ENCODE assay signal across 8 cellular contexts in genomic region chr19:51689751-51690358, GRCh38. TPM values are rescaled to one million over a fixed set of nuclear protein-coding genes. Genes with fewer than 3 reads are reported as not detected.
DNase-seq lines count a peak whose midpoint lies in the region; ATAC-seq, FAIRE-seq and TF ChIP-seq lines count a peak whose summit lies in the region.

No MANE protein-coding gene starts in this region.

- peak in 1 of 10 experiments; percentile 7 for DNase-seq in CD4-positive, alpha-beta T cell
- DNase-seq in Kasumi-1 (lab: John Stamatoyannopoulos, UW), result peak; percentile 15 to 35
- peak; percentile 23 for DNase-seq in astrocyte of the spinal cord (ENCODE audit: low read depth, low spot score)
- no peak for DNase-seq in immature natural killer cell
- DNase-seq in small intestine, result no peak
- DNase-seq in NCI-H187 (lab: John Stamatoyannopoulos, UW), result no peak
- no peak for DNase-seq in NOMO-1 treated with dmso at 0.1 percent for 144 hours (lab: John Stamatoyannopoulos, UW; ENCODE audit: unreplicated experiment)
- no peak for DNase-seq in amniotic stem cell (lab: John Stamatoyannopoulos, UW)

- in situ Hi-C loops in astrocyte of the spinal cord (cut with HindIII; ENCODE audit: low sequenced_read_pairs), result no loop called here

- CTCF ChIA-PET in CD4-positive, alpha-beta T cell (lab: Charles Lee), result no interaction called here

- no peaks in the 10 kb centered on the region for H3K36me3 Mint-ChIP-seq in CD4-positive, alpha-beta T cell (ENCODE audit: low read depth)
- peaks cover 4 to 8% (median 4%) of the 10 kb centered on the region in 3 donors for H3K36me3 Mint-ChIP-seq in immature natural killer cell

- peaks cover 8% of the 10 kb centered on the region for H3K9me3 ChIP-seq in CD4-positive, alpha-beta T cell (ENCODE audit: control insufficient read depth, low read length)
- H3K9me3 ChIP-seq in small intestine (ENCODE audit: control insufficient read depth, low read depth), result no peaks in the 10 kb centered on the region

- peaks cover 18% of the 10 kb centered on the region for H3K4me1 Mint-ChIP-seq in CD4-positive, alpha-beta T cell (ENCODE audit: low read depth)
- peaks cover 7 to 15% of the 10 kb centered on the region in 2 donors for H3K4me1 Mint-ChIP-seq in immature natural killer cell

- no peaks in the 10 kb centered on the region for H3K27me3 ChIP-seq in CD4-positive, alpha-beta T cell (ENCODE audit: control insufficient read depth, insufficient read depth, low read length)
- H3K27me3 ChIP-seq in small intestine (ENCODE audit: control insufficient read depth in 2 of 2, insufficient read depth in 2 of 2, low read length in 2 of 2), result no peaks in the 10 kb centered on the region

- H3K36me3 ChIP-seq in small intestine (ENCODE audit: control insufficient read depth in 2 of 2, insufficient read depth in 2 of 2, low read length in 2 of 2), result no peaks in the 10 kb centered on the region

- peak overlapping the region; percentile 84 for H3K4me3 ChIP-seq in astrocyte of the spinal cord (ENCODE audit: low read depth, low read length)
- H3K4me3 ChIP-seq in small intestine (ENCODE audit: low read depth in 1 of 2, low read length in 2 of 2), result peak overlapping the region; percentile 32 to 46

- H3K9me3 Mint-ChIP-seq in CD4-positive, alpha-beta T cell, result peaks cover 3% of the 10 kb centered on the region
- H3K9me3 Mint-ChIP-seq in immature natural killer cell, result peaks cover 0 to 4% (median under 1%) of the 10 kb centered on the region in 6 donors

- peak overlapping the region; percentile 94 for H3K4me3 Mint-ChIP-seq in CD4-positive, alpha-beta T cell
- peak overlapping the region in 3 of 5 donors; percentile 25 to 60 (median 56) for H3K4me3 Mint-ChIP-seq in immature natural killer cell

- no peak for FAIRE-seq in small intestine (lab: Jason Lieb, UNC)

- peak overlapping the region; percentile 81 for H3K27ac Mint-ChIP-seq in CD4-positive, alpha-beta T cell
- H3K27ac Mint-ChIP-seq in immature natural killer cell, result no peak overlapping the region

- TF ChIP-seq CTCF in CD4-positive, alpha-beta T cell (IDR thresholded peaks at IDR 0.05), result no peak
- TF ChIP-seq CTCF in astrocyte of the spinal cord (IDR thresholded peaks at IDR 0.05; ENCODE audit: low read depth, low read length), result no peak

- intact Hi-C loops in CD4-positive, alpha-beta T cell (cut with DNase I, micrococcal nuclease), result loop anchor here in 1 of 2 experiments (10.0 kb wide), 1 partner anchor 885 kb away; no protein-coding TSS in a partner anchor

- 1 to 8% (median 2%) methylated on average over 14 to 19 of the region's 19 CpGs for WGBS in small intestine, 3 donors

- ATAC-seq in CD4-positive, alpha-beta T cell (ENCODE audit: poor library complexity), result no peak

- POLR2A ChIA-PET in CD4-positive, alpha-beta T cell (lab: Charles Lee), result interaction anchor here (1.7 kb wide), 1 partner anchor 14 kb away, joined by 13 read pairs; no protein-coding TSS in a partner anchor

- no peaks in the 10 kb centered on the region for H3K27me3 Mint-ChIP-seq in CD4-positive, alpha-beta T cell
- peaks cover 17 to 37% (median 23%) of the 10 kb centered on the region in 3 donors for H3K27me3 Mint-ChIP-seq in immature natural killer cell (ENCODE audit: low read depth in 3 of 3)

- H3K27ac ChIP-seq in CD4-positive, alpha-beta T cell (ENCODE audit: low read depth, low read length), result peak overlapping the region; percentile 83
- peak overlapping the region in 1 of 2 donors; percentile 68 for H3K27ac ChIP-seq in small intestine (ENCODE audit: low read depth in 1 of 2, low read length in 1 of 2)

- no peaks in the 10 kb centered on the region for H3K4me1 ChIP-seq in small intestine (ENCODE audit: control insufficient read depth in 2 of 2, insufficient read depth in 1 of 2, low read depth in 1 of 2, low read length in 1 of 2)

RNA-seq across cellular contexts. Expression of gene SPACA6, which starts 3.3 kb away (rescaled TPM):
- 1 to 10 TPM; 2.8 to 3.6 TPM for total RNA-seq in CD4-positive, alpha-beta T cell
- polyA plus RNA-seq in immature natural killer cell, result 1 to 10 TPM in 2 of 3 donors, not detected in 1; 2.3 to 2.4 TPM
- polyA plus RNA-seq in small intestine, result 1 to 10 TPM in 1 of 3 donors, not detected in 2; 4.1 TPM

RNA-seq across cellular contexts. Expression of gene HAS1, which starts 33.9 kb away (rescaled TPM):
- not detected for total RNA-seq in CD4-positive, alpha-beta T cell
- polyA plus RNA-seq in immature natural killer cell (not detected), small intestine (1 to 10 TPM in 1 of 3 donors, not detected in 2; 1.1 TPM)

RNA-seq across cellular contexts. Expression of gene SIGLEC14, which starts 43.2 kb away (rescaled TPM):
- 1 to 10 TPM in 1 of 2 experiments, under 1 TPM in 1; 0.87 to 1.3 TPM for total RNA-seq in CD4-positive, alpha-beta T cell
- polyA plus RNA-seq in immature natural killer cell, result 1 to 10 TPM in 1 of 3 donors, under 1 TPM in 2; 0.12 to 1.9 (median 0.99) TPM
- 1 to 10 TPM in 1 of 3 donors, not detected in 2; 2.3 TPM for polyA plus RNA-seq in small intestine

RNA-seq across cellular contexts. Expression of gene SIGLEC5, which starts 59.7 kb away (rescaled TPM):
- total RNA-seq in CD4-positive, alpha-beta T cell, result not detected
- polyA plus RNA-seq in immature natural killer cell, result under 1 TPM in 1 of 3 donors, not detected in 2; 0.49 TPM
- not detected for polyA plus RNA-seq in small intestine

Comparison
In these comparisons a context has a peak if more than half of its experiments do, and no peak if none do; other contexts are left out.
1. DNase-seq: peak in Kasumi-1 (2 of 2) and astrocyte of the spinal cord (single experiment); none in immature natural killer cell (0 of 3), small intestine (single experiment), NCI-H187 (0 of 2), NOMO-1 treated with dmso at 0.1 percent for 144 hours (single experiment) and amniotic stem cell (single experiment).